Comparison of ENCODE assay signal across 8 cellular contexts in genomic region chr14:23567186-23568020, GRCh38. TPM values are rescaled to one million over a fixed set of nuclear protein-coding genes. Genes with fewer than 3 reads are reported as not detected.
DNase-seq lines count a peak whose midpoint lies in the region; ATAC-seq and TF ChIP-seq lines count a peak whose summit lies in the region.

AP1G2 (minus strand) TSS chr14:23567791; CDS start chr14:23567314, 477 bp downstream.

- peaks cover 31% of the 10 kb centered on the region for H3K4me1 Mint-ChIP-seq in central memory CD8-positive, alpha-beta T cell

- no peak within 1 kb of the TSS for H3K27ac ChIP-seq in AG04450 (ENCODE audit: low read depth, low read length)

- H3K9me3 Mint-ChIP-seq in central memory CD8-positive, alpha-beta T cell = no peaks in the 10 kb centered on the region

- TF ChIP-seq CTCF in AG04450 (IDR thresholded peaks at IDR 0.05; ENCODE audit: low read depth, low read length) (no peak), kidney epithelial cell (IDR thresholded peaks at IDR 0.05; ENCODE audit: insufficient read depth, low read length, poor library complexity, severe bottlenecking) (no peak)

- CTCF ChIA-PET in AG04450 (lab: Charles Lee) = interaction anchor here (0.6 to 1.9 kb wide), 7 partner anchors 8 to 343 kb away, joined by 3 to 10 read pairs (median 6); no protein-coding TSS in a partner anchor

- DNase-seq in AG04450 (ENCODE audit: low read depth, low spot score) (no peak), NCI-H446 (lab: John Stamatoyannopoulos, UW) (peak; percentile 39 to 77), kidney epithelial cell (ENCODE audit: low read depth) (no peak)
- DNase-seq in central memory CD8-positive, alpha-beta T cell (ENCODE audit: low spot score in 2 of 2) = peak; percentile 58 to 71
- peak; percentile 78 to 85 for DNase-seq in stimulated activated CD4-positive, alpha-beta T cell treated with anti-CD3 and anti-CD28 coated beads, Interleukin-1b, Interleukin-23, amount 100 ng/mL, for 4 hours (ENCODE audit: low read depth in 2 of 2)

- peak within 1 kb of the TSS; percentile 98 for H3K4me3 Mint-ChIP-seq in central memory CD8-positive, alpha-beta T cell

- H3K4me3 ChIP-seq in AG04450 (ENCODE audit: low read depth, low read length) (peak within 1 kb of the TSS; percentile 66), kidney epithelial cell (ENCODE audit: low read depth, low read length) (peak within 1 kb of the TSS; percentile 69)

- peak within 1 kb of the TSS; percentile 97 for H3K27ac Mint-ChIP-seq in central memory CD8-positive, alpha-beta T cell (ENCODE audit: low read depth)

- peaks cover 16% of the 10 kb centered on the region for H3K36me3 Mint-ChIP-seq in central memory CD8-positive, alpha-beta T cell (ENCODE audit: insufficient read depth)

- ATAC-seq in GM18909 (IDR thresholded peaks at IDR 0.05; ENCODE audit: poor library complexity, unreplicated experiment) (peak; percentile 90), HG03159 (IDR thresholded peaks at IDR 0.05; ENCODE audit: unreplicated experiment) (peak; percentile 78)
- ATAC-seq in activated CD4-positive, CD25-positive, alpha-beta regulatory T cell treated with anti-CD3 and anti-CD28 coated beads, Interleukin-2, amount 50 U/mL, for 24 hours = peak; percentile 97
- peak; percentile 95 for ATAC-seq in central memory CD8-positive, alpha-beta T cell (replicated peaks; ENCODE audit: extremely low read depth, poor library complexity, severe bottlenecking)

- no peaks in the 10 kb centered on the region; the same call in 1 of the 2 replicates for H3K9me3 ChIP-seq in AG04450 (ENCODE audit: control insufficient read depth, insufficient read depth, low read length)

- POLR2A ChIA-PET in AG04450 (lab: Yijun Ruan, JAX) = interaction anchor here (0.7 kb wide), 1 partner anchor 23 kb away, joined by 3 read pairs; no protein-coding TSS in a partner anchor

- peaks cover 9% of the 10 kb centered on the region for H3K27me3 Mint-ChIP-seq in central memory CD8-positive, alpha-beta T cell

- peaks cover 1% of the 10 kb centered on the region for H3K36me3 ChIP-seq in kidney epithelial cell (ENCODE audit: control insufficient read depth, insufficient read depth, low read length)

- H3K27me3 ChIP-seq in AG04450 (ENCODE audit: control insufficient read depth, insufficient read depth, low read length) (peaks cover 22% of the 10 kb centered on the region), kidney epithelial cell (ENCODE audit: control insufficient read depth, insufficient read depth, low read length) (peaks cover 14% of the 10 kb centered on the region)

RNA-seq across cellular contexts. Expression of gene AP1G2, which starts in this region (rescaled TPM):
- polyA plus RNA-seq in AG04450 (2011; rRNA removed) = 8.2 and 10.6 TPM in 2 replicates
- polyA minus RNA-seq in AG04450 (2011; rRNA and poly(A)+ RNA removed) = 11.0 and 19.9 TPM in 2 replicates
- total RNA-seq in kidney epithelial cell = 93.2 and 93.4 TPM in 2 replicates

Comparison
In these comparisons a context has a peak if more than half of its experiments do, and no peak if none do; other contexts are left out.
1. DNase-seq: peak in NCI-H446 (2 of 2), central memory CD8-positive, alpha-beta T cell (2 of 2) and stimulated activated CD4-positive, alpha-beta T cell treated with anti-CD3 and anti-CD28 coated beads, Interleukin-1b, Interleukin-23, amount 100 ng/mL, for 4 hours (2 of 2); none in AG04450 (single experiment) and kidney epithelial cell (single experiment).
2. Peak in every context shown above with its lines, with median percentiles within 50 percentile points of each other: ATAC-seq.